Comparison of ENCODE assay signal across 18 cellular contexts in the genomic region with DNA sequence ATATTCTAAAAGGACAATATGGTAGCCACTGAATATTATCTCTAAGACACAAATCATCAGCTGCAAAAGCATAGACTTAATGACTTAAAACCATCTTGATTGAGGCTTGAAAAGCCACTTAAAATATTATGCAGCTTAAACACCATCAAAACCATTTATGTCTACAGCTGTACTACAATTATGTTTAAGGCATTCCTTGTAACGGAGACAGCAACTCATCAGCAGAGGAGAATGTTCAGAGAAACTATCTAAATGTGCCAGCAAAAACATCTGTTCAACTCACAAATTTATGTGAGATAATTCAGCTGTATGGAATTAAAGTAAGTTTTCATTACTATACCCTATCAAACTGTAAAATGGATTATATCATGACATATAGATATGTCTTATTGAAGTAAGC.
DNase-seq lines count a peak whose midpoint lies in the region; ATAC-seq and TF ChIP-seq lines count a peak whose summit lies in the region.
"Had no signal": no experiment of that assay in that cellular context is flagged by ENCODE, and none has a peak within 500 bp of the region (broad histone marks: within the 10 kb centered on the region; RNA-seq: fewer than 3 reads in every experiment).

No MANE protein-coding gene starts in this region.

- no peaks in the 10 kb centered on the region for H3K4me1 Mint-ChIP-seq in activated CD4-positive, alpha-beta T cell treated with anti-CD3 and anti-CD28 coated beads, Interleukin-2, amount 10 ng/mL, durations not matched to agents 7 days and 5 days
- H3K4me1 Mint-ChIP-seq: CD8-positive, alpha-beta memory T cell had no signal

- no peak for ATAC-seq in HG03442 (IDR thresholded peaks at IDR 0.05; ENCODE audit: unreplicated experiment)
- ATAC-seq: PC-3 had no signal

- H3K36me3 Mint-ChIP-seq in activated CD4-positive, alpha-beta T cell treated with anti-CD3 and anti-CD28 coated beads, Interleukin-2, amount 10 ng/mL, durations not matched to agents 7 days and 5 days (ENCODE audit: low read depth), result no peaks in the 10 kb centered on the region
- H3K36me3 Mint-ChIP-seq: CD8-positive, alpha-beta memory T cell had no signal

- in situ Hi-C loops in GM23248 (cut with MboI), result no loop called here

- no peaks in the 10 kb centered on the region for H3K79me2 ChIP-seq in GM23248 (ENCODE audit: insufficient read depth)
- no peaks in the 10 kb centered on the region for H3K79me2 ChIP-seq in OCI-LY3 (ENCODE audit: low read length)
- no peaks in the 10 kb centered on the region for H3K79me2 ChIP-seq in fibroblast of lung (ENCODE audit: control insufficient read depth, insufficient read depth, low read length)

- H3F3A ChIP-seq in GM23248 (ENCODE audit: insufficient read depth), result no peaks in the 10 kb centered on the region

- H3K4me3 ChIP-seq in GM23248 (no peak overlapping the region), OCI-LY3 (ENCODE audit: low read length) (no peak overlapping the region), fibroblast of lung (replicated peaks in 1 of 4; ENCODE audit: control extremely low read depth in 1 of 4, insufficient read depth in 1 of 4, low read depth in 3 of 4, low read length in 4 of 4) (no peak overlapping the region), skeletal muscle satellite cell (ENCODE audit: low read length) (peak overlapping the region; percentile 18)
- H3K4me3 ChIP-seq: MG63 had no signal

- POLR2A ChIA-PET in activated CD4-positive, alpha-beta T cell treated with anti-CD3 and anti-CD28 coated beads, Interleukin-2, amount 10 ng/mL, durations not matched to agents 7 days and 5 days (lab: Charles Lee), result no interaction called here

- H3K4me1 ChIP-seq in GM23248 (ENCODE audit: insufficient read depth), result no peaks in the 10 kb centered on the region
- H3K4me1 ChIP-seq in OCI-LY3 (ENCODE audit: low read length), result no peaks in the 10 kb centered on the region
- H3K4me1 ChIP-seq in fibroblast of lung (ENCODE audit: control insufficient read depth, extremely low read depth, insufficient read depth, low read length), result no peaks in the 10 kb centered on the region
- peaks cover 38% of the 10 kb centered on the region for H3K4me1 ChIP-seq in skeletal muscle satellite cell (ENCODE audit: control insufficient read depth, insufficient read depth, low read length)

- H3K36me3 ChIP-seq in GM23248 (ENCODE audit: low read depth) (no peaks in the 10 kb centered on the region), OCI-LY3 (replicated peaks; ENCODE audit: low read depth, low read length) (no peaks in the 10 kb centered on the region), fibroblast of lung (ENCODE audit: control insufficient read depth, insufficient read depth, low read length) (no peaks in the 10 kb centered on the region), skeletal muscle satellite cell (ENCODE audit: insufficient read depth, low read length) (no peaks in the 10 kb centered on the region)
- H3K36me3 ChIP-seq: MG63 had no signal

- DNase-seq in GM23248, result no peak
- peak; percentile 47 to 73 for DNase-seq in fibroblast of lung (ENCODE audit: low read depth in 2 of 2)
- DNase-seq in activated CD4-positive, alpha-beta T cell treated with anti-CD3 and anti-CD28 coated beads, Interleukin-2, amount 10 ng/mL, durations not matched to agents 7 days and 5 days, result no peak
- DNase-seq in activated CD4-positive, alpha-beta T cell treated with anti-CD3 and anti-CD28 coated beads for 1 hour, result no peak
- DNase-seq: C1 segment of cervical spinal cord; CD8-positive, alpha-beta memory T cell; MG63; NCI-H1048; NCI-H146; NCI-H2029 treated with DMSO at 0.1 percent for 48 hours; NCI-H748 treated with DMSO at 0.1 percent for 48 hours; PC-3; RPMI8226; SHP77 treated with DMSO at 0.1 percent for 48 hours; SK-N-SH had no signal

- H3K27me3 ChIP-seq in GM23248 (replicated peaks; ENCODE audit: insufficient read depth), result no peaks in the 10 kb centered on the region
- no peaks in the 10 kb centered on the region for H3K27me3 ChIP-seq in OCI-LY3 (ENCODE audit: low read depth, low read length)
- no peaks in the 10 kb centered on the region for H3K27me3 ChIP-seq in fibroblast of lung (ENCODE audit: control insufficient read depth, insufficient read depth, low read length)
- no peaks in the 10 kb centered on the region for H3K27me3 ChIP-seq in skeletal muscle satellite cell (ENCODE audit: control insufficient read depth, insufficient read depth, low read length)
- H3K27me3 ChIP-seq: MG63 had no signal

- H3K27me3 Mint-ChIP-seq in activated CD4-positive, alpha-beta T cell treated with anti-CD3 and anti-CD28 coated beads, Interleukin-2, amount 10 ng/mL, durations not matched to agents 7 days and 5 days, result no peaks in the 10 kb centered on the region
- H3K27me3 Mint-ChIP-seq: CD8-positive, alpha-beta memory T cell had no signal

- H3K9me2 ChIP-seq in GM23248 (ENCODE audit: insufficient read depth), result 0 out of 2 replicates have a peak, but pooled peaks cover 8% of the 10 kb centered on the region
- H3K9me2 ChIP-seq: SK-N-SH had no signal

- no peak overlapping the region for H3K27ac Mint-ChIP-seq in activated CD4-positive, alpha-beta T cell treated with anti-CD3 and anti-CD28 coated beads, Interleukin-2, amount 10 ng/mL, durations not matched to agents 7 days and 5 days
- H3K27ac Mint-ChIP-seq: CD8-positive, alpha-beta memory T cell had no signal

- H3K9ac ChIP-seq in GM23248, result no peak overlapping the region
- H3K9ac ChIP-seq in OCI-LY3 (ENCODE audit: low read length), result no peak overlapping the region
- no peak overlapping the region for H3K9ac ChIP-seq in fibroblast of lung (ENCODE audit: insufficient read depth, low read length)
- peak overlapping the region; percentile 46 for H3K9ac ChIP-seq in skeletal muscle satellite cell (ENCODE audit: low read depth, low read length)
- H3K9ac ChIP-seq: SK-N-SH had no signal

- H2AFZ ChIP-seq in GM23248, result 0 out of 2 replicates have a peak overlapping the region, but pooled peaks have one; percentile 23
- H2AFZ ChIP-seq in OCI-LY3 (ENCODE audit: low read depth, low read length), result 0 out of 2 replicates have a peak overlapping the region, but pooled peaks have one; percentile 8
- no peak overlapping the region for H2AFZ ChIP-seq in fibroblast of lung (ENCODE audit: low read length)

- CTCF ChIA-PET in activated CD4-positive, alpha-beta T cell treated with anti-CD3 and anti-CD28 coated beads, Interleukin-2, amount 10 ng/mL, durations not matched to agents 7 days and 5 days (lab: Charles Lee), result no interaction called here

- H3K9me3 Mint-ChIP-seq in activated CD4-positive, alpha-beta T cell treated with anti-CD3 and anti-CD28 coated beads, Interleukin-2, amount 10 ng/mL, durations not matched to agents 7 days and 5 days, result no peaks in the 10 kb centered on the region

- H3K4me2 ChIP-seq in GM23248 (ENCODE audit: unreplicated experiment) (no peak overlapping the region), OCI-LY3 (ENCODE audit: low read length) (no peak overlapping the region), fibroblast of lung (ENCODE audit: extremely low read depth, insufficient read depth, low read length) (no peak overlapping the region), skeletal muscle satellite cell (ENCODE audit: low read length) (peak overlapping the region; percentile 34)
- H3K4me2 ChIP-seq: SK-N-SH had no signal

- H4K20me1 ChIP-seq in GM23248 (ENCODE audit: insufficient read depth) (no peaks in the 10 kb centered on the region), OCI-LY3 (ENCODE audit: insufficient read depth, low read length) (no peaks in the 10 kb centered on the region), fibroblast of lung (ENCODE audit: control insufficient read depth, extremely low read depth, insufficient read depth, low read length) (no peaks in the 10 kb centered on the region)

- no peak overlapping the region for H3K27ac ChIP-seq in GM23248
- no peak overlapping the region for H3K27ac ChIP-seq in OCI-LY3 (ENCODE audit: low read length)
- no peak overlapping the region for H3K27ac ChIP-seq in fibroblast of lung (ENCODE audit: insufficient read depth, low read length)

- TF ChIP-seq CTCF in OCI-LY3 (IDR thresholded peaks at IDR 0.05; ENCODE audit: low read depth, low read length) (no peak), fibroblast of lung (conservative IDR thresholded peaks at IDR 0.05 in 1 of 2, IDR thresholded peaks at IDR 0.05 in 1 of 2; ENCODE audit: low read depth in 1 of 2, low read length in 2 of 2) (no peak)

- 48 to 65% methylated on average over 1 of the region's 1 CpG for WGBS in GM23248 (ENCODE audit: low coverage in 1 of 2, low lambda C conversion rate in 2 of 2, missing lambda C conversion rate in 2 of 2), 2 experiments

- H3K4me3 Mint-ChIP-seq in activated CD4-positive, alpha-beta T cell treated with anti-CD3 and anti-CD28 coated beads, Interleukin-2, amount 10 ng/mL, durations not matched to agents 7 days and 5 days, result no peak overlapping the region
- H3K4me3 Mint-ChIP-seq: CD8-positive, alpha-beta memory T cell had no signal

- H3K9me3 ChIP-seq in GM23248 (ENCODE audit: low read depth) (no peaks in the 10 kb centered on the region), OCI-LY3 (ENCODE audit: insufficient read depth, low read length) (no peaks in the 10 kb centered on the region), fibroblast of lung (ENCODE audit: control insufficient read depth, insufficient read depth, low read depth, low read length) (no peaks in the 10 kb centered on the region), skeletal muscle satellite cell (replicated peaks; ENCODE audit: low read length) (no peaks in the 10 kb centered on the region)
- H3K9me3 ChIP-seq: MG63, SK-N-SH had no signal

Comparison
In these comparisons a context has a peak if more than half of its experiments do, and no peak if none do; other contexts are left out.
1. DNase-seq: peak in fibroblast of lung (2 of 2); none in GM23248 (single experiment), activated CD4-positive, alpha-beta T cell treated with anti-CD3 and anti-CD28 coated beads, Interleukin-2, amount 10 ng/mL, durations not matched to agents 7 days and 5 days (single experiment) and activated CD4-positive, alpha-beta T cell treated with anti-CD3 and anti-CD28 coated beads for 1 hour (single experiment).